ENCODE assay signal across 8 cellular contexts in the genomic region with DNA sequence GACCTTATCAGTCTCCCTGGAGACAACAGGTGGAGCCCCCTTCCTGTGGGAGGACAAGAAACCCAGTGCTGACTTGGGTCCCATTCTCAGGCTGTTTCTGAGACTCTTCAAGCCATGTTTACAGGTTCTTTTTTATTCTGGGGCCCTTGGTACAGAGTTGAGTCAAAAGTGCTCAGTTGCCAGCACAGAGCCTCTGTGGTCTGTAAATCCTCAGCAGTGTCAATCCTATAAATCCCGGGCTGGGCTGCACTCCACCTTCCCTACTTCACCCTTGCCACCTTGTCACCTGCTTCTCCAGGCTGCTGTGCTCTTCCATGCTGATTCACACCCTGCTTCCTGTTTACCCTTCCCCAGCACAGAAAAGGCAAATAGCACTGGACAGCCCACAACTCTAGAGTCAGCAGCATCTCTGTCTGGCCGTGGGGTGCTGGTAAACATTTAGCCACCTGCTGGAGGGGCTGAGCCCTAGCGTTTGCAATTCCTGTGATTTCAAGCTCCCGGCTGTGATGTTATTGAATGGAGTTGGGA.
DNase-seq lines count a peak whose midpoint lies in the region; ATAC-seq and TF ChIP-seq lines count a peak whose summit lies in the region.

No MANE protein-coding gene starts in this region.

- no peaks in the 10 kb centered on the region for H3K9me3 ChIP-seq in naive thymus-derived CD4-positive, alpha-beta T cell (ENCODE audit: control insufficient read depth in 2 of 3, low read length in 3 of 3)

- no peaks in the 10 kb centered on the region for H3K27me3 ChIP-seq in naive thymus-derived CD4-positive, alpha-beta T cell (ENCODE audit: control insufficient read depth in 2 of 2, insufficient read depth in 2 of 2, low read length in 2 of 2)

- POLR2A ChIA-PET in naive thymus-derived CD4-positive, alpha-beta T cell (lab: Charles Lee) = no interaction called here
- POLR2A ChIA-PET in T-cell (lab: Charles Lee) = no interaction called here

- H3K27me3 Mint-ChIP-seq in endothelial cell (ENCODE audit: unreplicated experiment) (peaks cover 2% of the 10 kb centered on the region), T-cell (peaks cover 3 to 5% of the 10 kb centered on the region in 2 donors)
- H3K27me3 Mint-ChIP-seq in naive thymus-derived CD4-positive, alpha-beta T cell = peaks cover 0 to 4% (median 0%) of the 10 kb centered on the region in 5 donors

- H3K36me3 Mint-ChIP-seq in endothelial cell (ENCODE audit: low read depth, unreplicated experiment) (peaks cover 4% of the 10 kb centered on the region), T-cell (no peaks in the 10 kb centered on the region)
- peaks cover 0 to 6% (median 0%) of the 10 kb centered on the region in 5 donors for H3K36me3 Mint-ChIP-seq in naive thymus-derived CD4-positive, alpha-beta T cell

- no peaks in the 10 kb centered on the region for H3K4me1 ChIP-seq in naive thymus-derived CD4-positive, alpha-beta T cell (ENCODE audit: control insufficient read depth in 2 of 2, insufficient read depth in 2 of 2, low read length in 2 of 2)

- ATAC-seq in GM21619 (IDR thresholded peaks at IDR 0.05; ENCODE audit: unreplicated experiment) (peak; percentile 77), T-cell (replicated peaks in 1 of 4) (no peak)
- ATAC-seq in naive thymus-derived CD4-positive, alpha-beta T cell = no peak

- no peak overlapping the region for H3K27ac ChIP-seq in naive thymus-derived CD4-positive, alpha-beta T cell (ENCODE audit: low read depth, low read length)

- H3K9me3 Mint-ChIP-seq in endothelial cell (ENCODE audit: unreplicated experiment) (no peaks in the 10 kb centered on the region), T-cell (no peaks in the 10 kb centered on the region)
- peaks cover 0 to 12% (median 0%) of the 10 kb centered on the region in 11 donors for H3K9me3 Mint-ChIP-seq in naive thymus-derived CD4-positive, alpha-beta T cell

- H3K4me3 ChIP-seq in naive thymus-derived CD4-positive, alpha-beta T cell (ENCODE audit: low read length) = no peak overlapping the region

- H3K4me1 Mint-ChIP-seq in endothelial cell (ENCODE audit: unreplicated experiment) (peaks cover 8% of the 10 kb centered on the region), T-cell (peaks cover 0 to 5% (median 0%) of the 10 kb centered on the region in 3 donors)
- peaks cover 0 to 41% (median 0%) of the 10 kb centered on the region in 7 donors for H3K4me1 Mint-ChIP-seq in naive thymus-derived CD4-positive, alpha-beta T cell

- peak; percentile 24 for TF ChIP-seq CTCF in endothelial cell (IDR thresholded peaks at IDR 0.05; ENCODE audit: unreplicated experiment)

- H3K36me3 ChIP-seq in naive thymus-derived CD4-positive, alpha-beta T cell (ENCODE audit: control insufficient read depth in 2 of 3, insufficient read depth in 3 of 3, low read length in 3 of 3) = no peaks in the 10 kb centered on the region

- CTCF ChIA-PET in naive thymus-derived CD4-positive, alpha-beta T cell (lab: Charles Lee) = no interaction called here
- CTCF ChIA-PET in T-cell (lab: Charles Lee) = interaction anchor here in 1 of 2 donors (0.5 kb wide), 1 partner anchor 101 kb away, joined by 5 read pairs; no protein-coding TSS in a partner anchor

- DNase-seq in DMS153 (lab: John Stamatoyannopoulos, UW) = peak; percentile 95
- peak; percentile 18 for DNase-seq in NCI-H187 treated with DMSO at 0.1 percent for 48 hours (lab: John Stamatoyannopoulos, UW)
- peak; percentile 27 for DNase-seq in endothelial cell (ENCODE audit: low spot score)
- DNase-seq in retina = no peak
- DNase-seq in naive thymus-derived CD4-positive, alpha-beta T cell = no peak
- no peak for DNase-seq in T-cell
- DNase-seq in activated T-cell treated with anti-CD3 and anti-CD28 coated beads, Interleukin-2, amount 50 U/mL, for 48 hours = no peak

- H3K27ac Mint-ChIP-seq in endothelial cell (ENCODE audit: unreplicated experiment) (no peak overlapping the region), T-cell (no peak overlapping the region)
- H3K27ac Mint-ChIP-seq in naive thymus-derived CD4-positive, alpha-beta T cell = peak overlapping the region in 1 of 9 donors; percentile 25

- H3K4me3 Mint-ChIP-seq in endothelial cell (ENCODE audit: unreplicated experiment) = peak overlapping the region; percentile 33
- H3K4me3 Mint-ChIP-seq in naive thymus-derived CD4-positive, alpha-beta T cell = no peak overlapping the region
- no peak overlapping the region for H3K4me3 Mint-ChIP-seq in T-cell

- intact Hi-C loops in naive thymus-derived CD4-positive, alpha-beta T cell (cut with micrococcal nuclease) = no loop called here

Comparison
In these comparisons a context has a peak if more than half of its experiments do, and no peak if none do; other contexts are left out.
1. DNase-seq: peak in DMS153 (single experiment), NCI-H187 treated with DMSO at 0.1 percent for 48 hours (single experiment) and endothelial cell (single experiment); none in retina (single experiment), naive thymus-derived CD4-positive, alpha-beta T cell (0 of 9), T-cell (0 of 34) and activated T-cell treated with anti-CD3 and anti-CD28 coated beads, Interleukin-2, amount 50 U/mL, for 48 hours (0 of 2).